ENCODE assay signal across 22 cellular contexts in genomic region chr18:72194072-72194471, GRCh38.
"Had no signal": no experiment of that assay in that cellular context is flagged by ENCODE, and none has a peak within 500 bp of the region (broad histone marks: within the 10 kb centered on the region; RNA-seq: fewer than 3 reads in every experiment).

No MANE protein-coding gene starts in this region.

- H3K4me2 ChIP-seq: KMS-11, SK-N-SH had no signal

- H3K9ac ChIP-seq: KMS-11, SK-N-SH had no signal

- H3K27me3 Mint-ChIP-seq: IgD-negative memory B cell had no signal

- DNase-seq: Kasumi-1, NCI-H1048, NCI-H1105, NCI-H1417, NCI-H1436 treated with DMSO at 0.1 percent for 48 hours, NCI-H1694 treated with DMSO at 0.1 percent for 48 hours, NCI-H1930, NCI-H2081, NCI-H2107, NCI-H2227 treated with DMSO at 0.1 percent for 48 hours, NCI-H524, NCI-H526 treated with DMSO at 0.1 percent for 48 hours, NCI-H748 treated with DMSO at 0.1 percent for 48 hours, PC-3, SHP77, SK-N-SH had no signal

- H3K4me3 Mint-ChIP-seq: IgD-negative memory B cell had no signal

- H3K9me3 ChIP-seq: SK-N-SH had no signal

- H3K27ac ChIP-seq: HL-60, KMS-11, RWPE1 had no signal

- H3K36me3 Mint-ChIP-seq: IgD-negative memory B cell had no signal

- ATAC-seq: K562, Panc1, PC-3 had no signal

- H3K4me3 ChIP-seq: K562 had no signal
